ENCODE assay signal across 14 cellular contexts in genomic region chr2:238727585-238728321, GRCh38.
A peak's percentile ranks its signal among the peaks of the same experiment; 100 is the strongest.
DNase-seq lines count a peak whose midpoint lies in the region; ATAC-seq and TF ChIP-seq lines count a peak whose summit lies in the region.
"Had no signal": no experiment of that assay in that cellular context is flagged by ENCODE, and none has a peak within 500 bp of the region (broad histone marks: within the 10 kb centered on the region; RNA-seq: fewer than 3 reads in every experiment).

No MANE protein-coding gene starts in this region.

- TF ChIP-seq EP300 in suprapubic skin (IDR thresholded peaks at IDR 0.05) = peak; percentile 96

- 56% methylated on average over 10 of the region's 10 CpGs for WGBS in esophagus, 2 donors
- 40% methylated on average over 7 of the region's 10 CpGs for WGBS in suprapubic skin

- no peaks in the 10 kb centered on the region for H3K36me3 Mint-ChIP-seq in progenitor cell of endocrine pancreas (ENCODE audit: insufficient read depth)
- H3K36me3 Mint-ChIP-seq: activated naive CD8-positive, alpha-beta T cell; T-cell had no signal

- TF ChIP-seq POLR2A in suprapubic skin (IDR thresholded peaks at IDR 0.05) = no peak

- peaks cover 3 to 4% of the 10 kb centered on the region in 2 donors for H3K4me1 ChIP-seq in esophagus (ENCODE audit: control insufficient read depth in 2 of 2, insufficient read depth in 2 of 2, low read length in 1 of 2)
- peaks cover 27% of the 10 kb centered on the region for H3K4me1 ChIP-seq in suprapubic skin

- H3K27ac ChIP-seq in esophagus (ENCODE audit: low read depth in 2 of 2, low read length in 1 of 2) (peak overlapping the region; percentile 42 to 80), suprapubic skin (peak overlapping the region; percentile 86)

- ATAC-seq in HG02623 (IDR thresholded peaks at IDR 0.05; ENCODE audit: unreplicated experiment) (no peak), HG03139 (IDR thresholded peaks at IDR 0.05; ENCODE audit: unreplicated experiment) (no peak)
- ATAC-seq: activated CD8-positive, alpha-beta T cell treated with anti-CD3 and anti-CD28 coated beads for 36 hours; T-cell had no signal

- peak; percentile 99 for DNase-seq in HCEC 1CT
- peak; percentile 85 for DNase-seq in mesenteric fat pad (ENCODE audit: low spot score)
- DNase-seq in suprapubic skin (ENCODE audit: low spot score in 2 of 2) = peak in 1 of 2 donors; percentile 83
- DNase-seq in stimulated activated CD8-positive, alpha-beta memory T cell treated with anti-CD3 and anti-CD28 coated beads, Interleukin-4, amount 100 ng/mL, for 48 hours = no peak
- no peak for DNase-seq in progenitor cell of endocrine pancreas (ENCODE audit: low spot score, unreplicated experiment)
- DNase-seq: activated CD8-positive, alpha-beta T cell treated with anti-CD3 and anti-CD28 coated beads for 36 hours; effector memory CD4-positive, alpha-beta T cell; NCI-H1417; posterior cingulate gyrus; T-cell had no signal

- peaks cover 43% of the 10 kb centered on the region for H3K27me3 Mint-ChIP-seq in progenitor cell of endocrine pancreas

- no peak overlapping the region for H3K4me3 Mint-ChIP-seq in progenitor cell of endocrine pancreas (ENCODE audit: low read depth)
- H3K4me3 Mint-ChIP-seq: activated CD8-positive, alpha-beta T cell treated with anti-CD3 and anti-CD28 coated beads for 36 hours; activated naive CD8-positive, alpha-beta T cell; T-cell had no signal

- H3K9me3 ChIP-seq in esophagus (ENCODE audit: control insufficient read depth in 2 of 2, insufficient read depth in 1 of 2, low read depth in 1 of 2, low read length in 1 of 2) (no peaks in the 10 kb centered on the region), suprapubic skin (no peaks in the 10 kb centered on the region)

- H3K27ac Mint-ChIP-seq in progenitor cell of endocrine pancreas = no peak overlapping the region
- H3K27ac Mint-ChIP-seq: activated CD8-positive, alpha-beta T cell treated with anti-CD3 and anti-CD28 coated beads for 36 hours; activated naive CD8-positive, alpha-beta T cell; T-cell had no signal

- H3K4me3 ChIP-seq in esophagus (ENCODE audit: low read depth in 1 of 2, low read length in 2 of 2) (no peak overlapping the region), suprapubic skin (no peak overlapping the region)

- TF ChIP-seq CTCF in suprapubic skin (IDR thresholded peaks at IDR 0.05) (no peak), progenitor cell of endocrine pancreas (IDR thresholded peaks at IDR 0.05; ENCODE audit: unreplicated experiment) (no peak)

- H3K9me3 Mint-ChIP-seq in progenitor cell of endocrine pancreas (ENCODE audit: low read depth) = peaks cover 3% of the 10 kb centered on the region

- H3K36me3 ChIP-seq in esophagus (ENCODE audit: control insufficient read depth in 2 of 2, insufficient read depth in 2 of 2, low read length in 1 of 2) = no peaks in the 10 kb centered on the region
- no peaks in the 10 kb centered on the region for H3K36me3 ChIP-seq in suprapubic skin

- H3K4me1 Mint-ChIP-seq in progenitor cell of endocrine pancreas (ENCODE audit: low read depth) = no peaks in the 10 kb centered on the region
- H3K4me1 Mint-ChIP-seq: T-cell had no signal

- H3K27me3 ChIP-seq in esophagus (ENCODE audit: control insufficient read depth in 1 of 2, insufficient read depth in 2 of 2, low read length in 2 of 2) (no peaks in the 10 kb centered on the region), suprapubic skin (no peaks in the 10 kb centered on the region)

Comparison
In these comparisons a context has a peak if more than half of its experiments do, and no peak if none do; other contexts are left out.
1. DNase-seq: peak in HCEC 1CT (single experiment) and mesenteric fat pad (single experiment); none in stimulated activated CD8-positive, alpha-beta memory T cell treated with anti-CD3 and anti-CD28 coated beads, Interleukin-4, amount 100 ng/mL, for 48 hours (single experiment) and progenitor cell of endocrine pancreas (single experiment).